In genomic region chr17:54980372-54980771, GRCh38 we compare ENCODE assay signal across 24 cellular contexts.
"Had no signal": no experiment of that assay in that cellular context is flagged by ENCODE, and none has a peak within 500 bp of the region (broad histone marks: within the 10 kb centered on the region; RNA-seq: fewer than 3 reads in every experiment).

No MANE protein-coding gene starts in this region.

- H3K4me3 ChIP-seq: esophagus squamous epithelium, heart right ventricle, lower lobe of right lung, prostate gland, right atrium auricular region, sigmoid colon, testis, tibial artery had no signal

- H3K4me1 ChIP-seq: esophagus squamous epithelium, lower lobe of right lung had no signal

- ATAC-seq: heart right ventricle; left colon; left ventricle myocardium superior; lower lobe of right lung; naive thymus-derived CD8-positive, alpha-beta T cell; stimulated activated memory B cell treated with anti-CD40 and anti-IgM and Interleukin-4, amounts not matched to agents 10 μg/mL and 1 μg/mL and 100 μg/mL, for 72 hours; stimulated activated naive CD8-positive, alpha-beta T cell treated with anti-CD3 and anti-CD28 coated beads, Interleukin-15, Interleukin-2, amounts not matched to agents 100 U/mL and 50 U/mL, for 24 hours had no signal

- H3K36me3 ChIP-seq: esophagus squamous epithelium, heart right ventricle, lower lobe of right lung, prostate gland, right atrium auricular region, sigmoid colon, tibial artery had no signal

- H3K27ac ChIP-seq: heart right ventricle, lower lobe of right lung, prostate gland, right atrium auricular region, sigmoid colon, testis had no signal

- H3K9me3 ChIP-seq: prostate gland, right atrium auricular region, testis had no signal

- FAIRE-seq: endothelial cell of umbilical vein had no signal

- DNase-seq: effector memory CD4-positive, alpha-beta T cell; esophagus squamous epithelium; foreskin melanocyte; glutamatergic neuron; heart right ventricle; hippocampal formation; kidney glomerular epithelial cell; left colon; left ventricle myocardium superior; lower lobe of right lung; naive thymus-derived CD8-positive, alpha-beta T cell; nephron progenitor cell; nucleus accumbens; sigmoid colon; stimulated activated CD4-positive, alpha-beta T cell treated with anti-CD3 and anti-CD28 coated beads, Interleukin-2, amount 100 ng/mL, for 24 hours; stimulated activated CD4-positive, alpha-beta T cell treated with anti-CD3 and anti-CD28 coated beads, Interleukin-4, amount 100 ng/mL, for 24 hours; stimulated activated naive CD8-positive, alpha-beta T cell treated with anti-CD3 and anti-CD28 coated beads, Interleukin-15, Interleukin-2, amounts not matched to agents 100 U/mL and 50 U/mL, for 24 hours; substantia nigra; testis; tibial artery had no signal
